26 cellular contexts compared by ENCODE assay signal in genomic region chr18:61995547-61996062, GRCh38.
"Had no signal": no experiment of that assay in that cellular context is flagged by ENCODE, and none has a peak within 500 bp of the region (broad histone marks: within the 10 kb centered on the region; RNA-seq: fewer than 3 reads in every experiment).

No MANE protein-coding gene starts in this region.

- H3K9me3 ChIP-seq: right lobe of liver, thoracic aorta, uterus had no signal

- H3K27ac ChIP-seq: ascending aorta, brain microvascular endothelial cell, right lobe of liver, thoracic aorta, uterus, VCaP had no signal

- FAIRE-seq: TTC549 had no signal

- DNase-seq: activated CD4-positive, alpha-beta memory T cell treated with anti-CD3 and anti-CD28 coated beads, Interleukin-2, amount 10 ng/mL, durations not matched to agents 7 days and 5 days; activated CD4-positive, alpha-beta T cell treated with anti-CD3 and anti-CD28 coated beads, Interleukin-2, amount 10 ng/mL, durations not matched to agents 7 days and 5 days; activated CD8-positive, alpha-beta memory T cell treated with anti-CD3 and anti-CD28 coated beads, Interleukin-2, amount 50 U/mL, for 48 hours; activated gamma-delta T cell; activated naive CD4-positive, alpha-beta T cell treated with anti-CD3 and anti-CD28 coated beads, Interleukin-2, amount 10 ng/mL, durations not matched to agents 7 days and 5 days; activated naive CD8-positive, alpha-beta T cell treated with anti-CD3 and anti-CD28 coated beads, Interleukin-2, amount 10 ng/mL, durations not matched to agents 7 days and 5 days; activated T-cell treated with anti-CD3 and anti-CD28 coated beads, Interleukin-2, amount 50 U/mL, for 24 hours; brain microvascular endothelial cell; central memory CD4-positive, alpha-beta T cell; head of caudate nucleus; hippocampal formation; immature natural killer cell; naive thymus-derived CD8-positive, alpha-beta T cell; occipital lobe; right lobe of liver; stimulated activated CD4-positive, alpha-beta T cell treated with anti-CD3 and anti-CD28 coated beads, Interleukin-2, amount 100 ng/mL, for 48 hours; uterus had no signal

- H3K36me3 ChIP-seq: ascending aorta, brain microvascular endothelial cell, right lobe of liver, thoracic aorta, uterus had no signal

- H3K4me3 ChIP-seq: ascending aorta, right lobe of liver, thoracic aorta, uterus had no signal

- H3K4me1 Mint-ChIP-seq: immature natural killer cell, memory B cell had no signal

- H3K4me3 Mint-ChIP-seq: activated CD4-positive, alpha-beta memory T cell treated with anti-CD3 and anti-CD28 coated beads, Interleukin-2, amount 10 ng/mL, durations not matched to agents 7 days and 5 days; activated CD4-positive, alpha-beta T cell treated with anti-CD3 and anti-CD28 coated beads, Interleukin-2, amount 10 ng/mL, durations not matched to agents 7 days and 5 days; activated naive CD4-positive, alpha-beta T cell treated with anti-CD3 and anti-CD28 coated beads, Interleukin-2, amount 10 ng/mL, durations not matched to agents 7 days and 5 days; activated naive CD8-positive, alpha-beta T cell treated with anti-CD3 and anti-CD28 coated beads, Interleukin-2, amount 10 ng/mL, durations not matched to agents 7 days and 5 days; activated T-cell treated with anti-CD3 and anti-CD28 coated beads, Interleukin-2, amount 50 U/mL, for 24 hours; immature natural killer cell; memory B cell; naive thymus-derived CD8-positive, alpha-beta T cell; neural crest cell; stimulated activated naive CD8-positive, alpha-beta T cell treated with anti-CD3 and anti-CD28 coated beads, Interleukin-15, Interleukin-2, amounts not matched to agents 100 ng/mL and 50 ng/mL, for 24 hours; type B pancreatic cell had no signal

- H3K27me3 Mint-ChIP-seq: activated naive CD4-positive, alpha-beta T cell treated with anti-CD3 and anti-CD28 coated beads, Interleukin-2, amount 10 ng/mL, durations not matched to agents 7 days and 5 days; type B pancreatic cell had no signal

- H3K27ac Mint-ChIP-seq: activated CD4-positive, alpha-beta memory T cell treated with anti-CD3 and anti-CD28 coated beads, Interleukin-2, amount 10 ng/mL, durations not matched to agents 7 days and 5 days; activated CD4-positive, alpha-beta T cell treated with anti-CD3 and anti-CD28 coated beads, Interleukin-2, amount 10 ng/mL, durations not matched to agents 7 days and 5 days; activated naive CD4-positive, alpha-beta T cell treated with anti-CD3 and anti-CD28 coated beads, Interleukin-2, amount 10 ng/mL, durations not matched to agents 7 days and 5 days; activated naive CD8-positive, alpha-beta T cell treated with anti-CD3 and anti-CD28 coated beads, Interleukin-2, amount 10 ng/mL, durations not matched to agents 7 days and 5 days; activated T-cell treated with anti-CD3 and anti-CD28 coated beads, Interleukin-2, amount 50 U/mL, for 24 hours; immature natural killer cell; memory B cell; naive thymus-derived CD8-positive, alpha-beta T cell; stimulated activated naive CD8-positive, alpha-beta T cell treated with anti-CD3 and anti-CD28 coated beads, Interleukin-15, Interleukin-2, amounts not matched to agents 100 ng/mL and 50 ng/mL, for 24 hours; type B pancreatic cell had no signal

- H3K36me3 Mint-ChIP-seq: activated naive CD4-positive, alpha-beta T cell treated with anti-CD3 and anti-CD28 coated beads, Interleukin-2, amount 10 ng/mL, durations not matched to agents 7 days and 5 days; immature natural killer cell; memory B cell had no signal

- H3K27me3 ChIP-seq: ascending aorta, brain microvascular endothelial cell, right lobe of liver, uterus had no signal

- ATAC-seq: activated CD4-positive, CD25-positive, alpha-beta regulatory T cell treated with anti-CD3 and anti-CD28 coated beads, Interleukin-2, amount 50 U/mL, for 24 hours; naive thymus-derived CD8-positive, alpha-beta T cell; right lobe of liver had no signal
